Comparison of ENCODE assay signal across 8 cellular contexts in genomic region chr1:44808938-44809917, GRCh38. TPM values are rescaled to one million over a fixed set of nuclear protein-coding genes. Genes with fewer than 3 reads are reported as not detected.
DNase-seq lines count a peak whose midpoint lies in the region; ATAC-seq and TF ChIP-seq lines count a peak whose summit lies in the region.

No MANE protein-coding gene starts in this region.

- H2AFZ ChIP-seq in GM23248 = no peak overlapping the region

- peak; percentile 53 for ATAC-seq in CD8-positive, alpha-beta T cell

- H3K27ac ChIP-seq in CD8-positive, alpha-beta T cell (ENCODE audit: low read depth, low read length) = peak overlapping the region; percentile 96
- peak overlapping the region; percentile 100 for H3K27ac ChIP-seq in GM23248
- peak overlapping the region; percentile 94 to 99 (median 96) for H3K27ac ChIP-seq in esophagus squamous epithelium
- peak overlapping the region; percentile 97 to 100 (median 100) for H3K27ac ChIP-seq in tibial nerve

- H4K20me1 ChIP-seq in GM23248 (ENCODE audit: insufficient read depth) = no peaks in the 10 kb centered on the region

- no peaks in the 10 kb centered on the region for H3K9me3 Mint-ChIP-seq in CD8-positive, alpha-beta T cell
- H3K9me3 Mint-ChIP-seq in osteocyte (ENCODE audit: unreplicated experiment) = no peaks in the 10 kb centered on the region

- no peaks in the 10 kb centered on the region for H3K9me3 ChIP-seq in CD8-positive, alpha-beta T cell (ENCODE audit: low read length)
- no peaks in the 10 kb centered on the region for H3K9me3 ChIP-seq in GM23248 (ENCODE audit: low read depth)
- no peaks in the 10 kb centered on the region for H3K9me3 ChIP-seq in esophagus squamous epithelium
- no peaks in the 10 kb centered on the region for H3K9me3 ChIP-seq in tibial nerve

- WGBS in GM23248 (ENCODE audit: low coverage in 1 of 2, low lambda C conversion rate in 2 of 2, missing lambda C conversion rate in 2 of 2), 2 experiments = 4% methylated on average over 6 of the region's 6 CpGs
- 34 to 67% methylated on average over 1 to 3 of the region's 6 CpGs for WGBS in esophagus squamous epithelium, 2 donors
- 18 to 20% methylated on average over 5 to 6 of the region's 6 CpGs for WGBS in tibial nerve, 2 donors

- no peaks in the 10 kb centered on the region for H3K27me3 Mint-ChIP-seq in CD8-positive, alpha-beta T cell (ENCODE audit: low read depth)
- H3K27me3 Mint-ChIP-seq in osteocyte (ENCODE audit: unreplicated experiment) = no peaks in the 10 kb centered on the region

- DNase-seq in CD8-positive, alpha-beta T cell = peak; percentile 74 to 96 (median 85)
- DNase-seq in GM23248 (peak; percentile 92), MV-4-11 (lab: John Stamatoyannopoulos, UW) (peak; percentile 89), activated T-cell treated with anti-CD3 and anti-CD28 coated beads for 1 hour (ENCODE audit: low read depth) (peak; percentile 77), esophagus squamous epithelium (lab: John Stamatoyannopoulos, UW) (peak; percentile 58), osteocyte (ENCODE audit: extremely low spot score, unreplicated experiment) (no peak), tibial nerve (ENCODE audit: low spot score in 2 of 2) (no peak), GOT3 (lab: John Stamatoyannopoulos, UW) (no peak)

- peak overlapping the region; percentile 92 for H3K4me2 ChIP-seq in GM23248 (ENCODE audit: unreplicated experiment)

- TF ChIP-seq POLR2A in esophagus squamous epithelium (IDR thresholded peaks at IDR 0.05) (peak in 1 of 4 donors; percentile 60), tibial nerve (IDR thresholded peaks at IDR 0.05) (no peak)

- CTCF ChIA-PET in CD8-positive, alpha-beta T cell (lab: Charles Lee) = interaction anchor here (0.9 to 2.5 kb wide), 11 partner anchors 8 to 494 kb away, joined by 3 to 20 read pairs (median 4); partner anchors contain the start of genes HECTD3, PLK3, RNU5D-1 and UROD

- peaks cover 76% of the 10 kb centered on the region for H3K4me1 Mint-ChIP-seq in CD8-positive, alpha-beta T cell (ENCODE audit: low read depth)
- peaks cover 73% of the 10 kb centered on the region for H3K4me1 Mint-ChIP-seq in osteocyte (ENCODE audit: unreplicated experiment)

- peaks cover 67% of the 10 kb centered on the region for H3F3A ChIP-seq in GM23248 (ENCODE audit: insufficient read depth)

- peaks cover 42% of the 10 kb centered on the region for H3K79me2 ChIP-seq in GM23248 (ENCODE audit: insufficient read depth)

- H3K27me3 ChIP-seq in CD8-positive, alpha-beta T cell (ENCODE audit: insufficient read depth, low read length) = no peaks in the 10 kb centered on the region
- no peaks in the 10 kb centered on the region for H3K27me3 ChIP-seq in GM23248 (replicated peaks; ENCODE audit: insufficient read depth)
- no peaks in the 10 kb centered on the region for H3K27me3 ChIP-seq in esophagus squamous epithelium
- H3K27me3 ChIP-seq in tibial nerve = no peaks in the 10 kb centered on the region

- H3K36me3 Mint-ChIP-seq in CD8-positive, alpha-beta T cell = peaks cover 25% of the 10 kb centered on the region
- H3K36me3 Mint-ChIP-seq in osteocyte (ENCODE audit: unreplicated experiment) = peaks cover 8% of the 10 kb centered on the region

- POLR2A ChIA-PET in CD8-positive, alpha-beta T cell (lab: Charles Lee) = interaction anchor here (0.5 to 9.5 kb wide), 14 partner anchors 9 to 877 kb away, joined by 3 to 189 read pairs (median 10); partner anchors contain the start of genes HECTD3, MUTYH, PLK3 and RNU5D-1

- peaks cover 13% of the 10 kb centered on the region for H3K36me3 ChIP-seq in CD8-positive, alpha-beta T cell (ENCODE audit: insufficient read depth, low read length)
- H3K36me3 ChIP-seq in GM23248 (ENCODE audit: low read depth) (peaks cover 5% of the 10 kb centered on the region; the same call in 1 of the 2 replicates), esophagus squamous epithelium (peaks cover 10 to 32% (median 12%) of the 10 kb centered on the region in 3 donors), tibial nerve (peaks cover 0 to 24% (median 4%) of the 10 kb centered on the region in 3 donors)

- intact Hi-C loops in CD8-positive, alpha-beta T cell (cut with DNase I, micrococcal nuclease) = loop anchor here (5.0 to 10.0 kb wide), 3 partner anchors 493 to 1854 kb away; partner anchors contain the start of genes NASP (in 1 of the 2) and SLC2A1 (in 1 of the 2)
- intact Hi-C loops in esophagus squamous epithelium (cut with DNase I) = no loop called here

- in situ Hi-C loops in GM23248 (cut with MboI) = no loop called here

- peak overlapping the region; percentile 97 for H3K9ac ChIP-seq in GM23248

- peak overlapping the region; percentile 13 for H3K4me3 ChIP-seq in CD8-positive, alpha-beta T cell (ENCODE audit: low read depth, low read length)
- H3K4me3 ChIP-seq in GM23248 (peak overlapping the region; percentile 72), esophagus squamous epithelium (peak overlapping the region in 3 of 4 donors; percentile 31 to 55 (median 35)), tibial nerve (peak overlapping the region; percentile 25 to 49 (median 33))

- peak overlapping the region; percentile 79 for H3K4me3 Mint-ChIP-seq in CD8-positive, alpha-beta T cell
- H3K4me3 Mint-ChIP-seq in osteocyte (ENCODE audit: unreplicated experiment) = peak overlapping the region; percentile 71

- H3K9me2 ChIP-seq in GM23248 (ENCODE audit: insufficient read depth) = no peaks in the 10 kb centered on the region

- peak overlapping the region; percentile 99 for H3K27ac Mint-ChIP-seq in CD8-positive, alpha-beta T cell
- peak overlapping the region; percentile 100 for H3K27ac Mint-ChIP-seq in osteocyte (ENCODE audit: unreplicated experiment)

- peaks cover 68% of the 10 kb centered on the region for H3K4me1 ChIP-seq in CD8-positive, alpha-beta T cell (ENCODE audit: insufficient read depth, low read length)
- peaks cover 62% of the 10 kb centered on the region for H3K4me1 ChIP-seq in GM23248 (ENCODE audit: insufficient read depth)
- peaks cover 61 to 95% (median 63%) of the 10 kb centered on the region in 3 donors for H3K4me1 ChIP-seq in esophagus squamous epithelium
- peaks cover 0 to 89% (median 74%) of the 10 kb centered on the region in 4 donors for H3K4me1 ChIP-seq in tibial nerve

- TF ChIP-seq EP300 in tibial nerve (IDR thresholded peaks at IDR 0.05) = peak in 1 of 2 donors; percentile 47

- TF ChIP-seq CTCF in CD8-positive, alpha-beta T cell (IDR thresholded peaks at IDR 0.05) = no peak
- TF ChIP-seq CTCF in esophagus squamous epithelium (IDR thresholded peaks at IDR 0.05) = no peak
- peak; percentile 13 for TF ChIP-seq CTCF in osteocyte (IDR thresholded peaks at IDR 0.05)
- no peak for TF ChIP-seq CTCF in tibial nerve (IDR thresholded peaks at IDR 0.05)

RNA-seq across cellular contexts. Expression of gene BTBD19, which starts 0.9 kb away (rescaled TPM):
- 10 to 100 TPM; 24.9 to 27.5 TPM for total RNA-seq in CD8-positive, alpha-beta T cell
- total RNA-seq in GM23248 (2014; rRNA removed; shearing (Covaris generic)) = 8.0 and 12.0 TPM in 2 replicates
- 9.4 and 12.1 TPM in 2 replicates for polyA plus RNA-seq in GM23248 (2016; fragmentation: Nextera tagmentation; extraction: Ambion mirVana)
- total RNA-seq in esophagus squamous epithelium (1 to 10 TPM in 3 of 4 donors, under 1 TPM in 1; 0.68 to 5.3 (median 4.1) TPM), osteocyte (39.1 and 51.2 TPM in 2 replicates), tibial nerve (10 to 100 TPM; 14.9 to 50.0 (median 25.5) TPM)

RNA-seq across cellular contexts. Expression of gene DYNLT4, which starts 2.1 kb away (rescaled TPM):
- 1 to 10 TPM; 2.2 to 2.5 TPM for total RNA-seq in CD8-positive, alpha-beta T cell
- total RNA-seq in GM23248 (2014; rRNA removed; shearing (Covaris generic)) = not detected in 2 replicates
- polyA plus RNA-seq in GM23248 (2016; fragmentation: Nextera tagmentation; extraction: Ambion mirVana) = 0.52 and 0.59 TPM in 2 replicates
- total RNA-seq in esophagus squamous epithelium (not detected), osteocyte (0.48 TPM in 1 of 2 replicates, not detected in the other), tibial nerve (1 to 10 TPM in 2 of 4 donors, not detected in 2; 2.5 to 3.3 TPM)

RNA-seq across cellular contexts. Expression of gene PLK3, which starts 9.1 kb away (rescaled TPM):
- total RNA-seq in CD8-positive, alpha-beta T cell = 100 to 1,000 TPM; 568 to 599 TPM
- total RNA-seq in GM23248 (2014; rRNA removed; shearing (Covaris generic)) = 28.5 and 30.7 TPM in 2 replicates
- polyA plus RNA-seq in GM23248 (2016; fragmentation: Nextera tagmentation; extraction: Ambion mirVana) = 29.8 and 30.2 TPM in 2 replicates
- total RNA-seq in esophagus squamous epithelium = 10 to 100 TPM; 10.3 to 36.2 (median 30.7) TPM
- 43.8 and 57.1 TPM in 2 replicates for total RNA-seq in osteocyte
- total RNA-seq in tibial nerve = 10 to 100 TPM; 10.6 to 29.3 (median 26.3) TPM

RNA-seq across cellular contexts. Expression of gene BEST4, which starts 21.3 kb away (rescaled TPM):
- total RNA-seq in CD8-positive, alpha-beta T cell = 1 to 10 TPM; 1.4 to 1.5 TPM
- 0.32 and 0.76 TPM in 2 replicates for total RNA-seq in GM23248 (2014; rRNA removed; shearing (Covaris generic))
- 0.30 and 0.31 TPM in 2 replicates for polyA plus RNA-seq in GM23248 (2016; fragmentation: Nextera tagmentation; extraction: Ambion mirVana)
- under 1 TPM in 1 of 4 donors, not detected in 3; 0.26 TPM for total RNA-seq in esophagus squamous epithelium
- total RNA-seq in osteocyte = 0.18 and 0.48 TPM in 2 replicates
- total RNA-seq in tibial nerve = under 1 TPM in 2 of 4 donors, not detected in 2; 0.21 to 0.98 TPM

RNA-seq across cellular contexts. Expression of gene PTCH2, which starts 33.8 kb away (rescaled TPM):
- 1 to 10 TPM; 1.3 to 1.7 TPM for total RNA-seq in CD8-positive, alpha-beta T cell
- total RNA-seq in GM23248 (2014; rRNA removed; shearing (Covaris generic)) = 0.11 and 0.13 TPM in 2 replicates
- 0.05 and 0.11 TPM in 2 replicates for polyA plus RNA-seq in GM23248 (2016; fragmentation: Nextera tagmentation; extraction: Ambion mirVana)
- total RNA-seq in esophagus squamous epithelium (under 1 TPM in 2 of 4 donors, not detected in 2; 0.09 to 0.19 TPM), osteocyte (1.4 TPM in 2 replicates), tibial nerve (10 to 100 TPM in 2 of 4 donors, 1 to 10 TPM in 2; 6.6 to 13.4 (median 9.9) TPM)

Comparison
In these comparisons a context has a peak if more than half of its experiments do, and no peak if none do; other contexts are left out.
1. DNase-seq: peak in CD8-positive, alpha-beta T cell (7 of 7), GM23248 (single experiment), MV-4-11 (single experiment), activated T-cell treated with anti-CD3 and anti-CD28 coated beads for 1 hour (single experiment) and esophagus squamous epithelium (single experiment); none in osteocyte (single experiment), tibial nerve (0 of 2) and GOT3 (single experiment).
2. H3K4me3 ChIP-seq: peak in every context shown above with its lines; median percentile 72 in GM23248; 35 in esophagus squamous epithelium; 33 in tibial nerve; 13 in CD8-positive, alpha-beta T cell.
3. Peak in every context shown above with its lines, with median percentiles within 50 percentile points of each other: H3K27ac ChIP-seq.